In genomic region chr12:116673713-116674112, GRCh38 we compare ENCODE assay signal across 1 cellular context.
TF ChIP-seq lines count a peak whose summit lies in the region.

No MANE protein-coding gene starts in this region.

TF ChIP-seq in HEK293, 187 proteins besides CTCF, POLR2A, EP300 and RAD21 (continued from another document):
- no peak for TF ChIP-seq GLIS1 (tag by site-specific recombination; IDR thresholded peaks at IDR 0.05)
